Comparison of ENCODE assay signal across 2 cellular contexts in the genomic region with DNA sequence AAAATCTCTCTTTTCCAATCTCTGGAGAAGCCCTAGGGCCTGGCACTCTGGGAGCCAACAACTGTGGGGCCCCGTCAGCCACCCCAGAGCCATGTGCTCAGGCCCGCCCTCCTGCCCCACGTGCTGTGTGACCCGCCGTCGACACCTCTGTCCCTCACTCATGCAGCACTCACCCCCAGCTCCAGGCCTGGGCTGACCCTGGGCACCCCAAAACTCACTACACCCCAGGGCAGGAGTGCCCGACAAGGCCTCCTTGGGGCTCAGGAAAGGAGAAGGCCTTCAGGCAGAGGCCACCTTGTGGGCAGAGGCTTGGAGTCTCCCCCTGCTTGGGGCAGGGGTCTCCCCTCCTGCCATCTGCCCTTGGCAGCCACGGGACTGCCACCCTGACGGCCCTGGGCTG.
TF ChIP-seq lines count a peak whose summit lies in the region.

No MANE protein-coding gene starts in this region.

TF ChIP-seq in SK-N-SH, 30 proteins besides CTCF, POLR2A, EP300 and RAD21 (continued from another document):
- TF ChIP-seq, protein P1, sequence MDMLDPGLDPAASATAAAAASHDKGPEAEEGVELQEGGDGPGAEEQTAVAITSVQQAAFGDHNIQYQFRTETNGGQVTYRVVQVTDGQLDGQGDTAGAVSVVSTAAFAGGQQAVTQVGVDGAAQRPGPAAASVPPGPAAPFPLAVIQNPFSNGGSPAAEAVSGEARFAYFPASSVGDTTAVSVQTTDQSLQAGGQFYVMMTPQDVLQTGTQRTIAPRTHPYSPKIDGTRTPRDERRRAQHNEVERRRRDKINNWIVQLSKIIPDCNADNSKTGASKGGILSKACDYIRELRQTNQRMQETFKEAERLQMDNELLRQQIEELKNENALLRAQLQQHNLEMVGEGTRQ (IDR thresholded peaks at IDR 0.05; ENCODE audit: borderline replicate concordance, low read depth, low read length), result no peak
- TF ChIP-seq NRF1 (IDR thresholded peaks at IDR 0.05; ENCODE audit: low read depth, low read length) (no peak), GABPA (IDR thresholded peaks at IDR 0.05; ENCODE audit: low read depth) (no peak), TAF1 (IDR thresholded peaks at IDR 0.05; ENCODE audit: borderline replicate concordance, low read depth, low read length) (no peak), CHD2 (IDR thresholded peaks at IDR 0.05; ENCODE audit: low read length, partially characterized antibody) (no peak), ELF1 (IDR thresholded peaks at IDR 0.05) (no peak), SIN3A (IDR thresholded peaks at IDR 0.05; ENCODE audit: borderline replicate concordance, low read depth, low read length) (no peak), TCF12 (IDR thresholded peaks at IDR 0.05) (no peak), RCOR1 (IDR thresholded peaks at IDR 0.05; ENCODE audit: low read length) (no peak), POLR2AphosphoS5 (IDR thresholded peaks at IDR 0.05; ENCODE audit: low read depth, low read length) (no peak), TEAD4 (IDR thresholded peaks at IDR 0.05; ENCODE audit: borderline replicate concordance, insufficient read depth) (no peak), RFX5 (IDR thresholded peaks at IDR 0.05; ENCODE audit: low read length) (no peak)
- TF ChIP-seq, protein P2, sequence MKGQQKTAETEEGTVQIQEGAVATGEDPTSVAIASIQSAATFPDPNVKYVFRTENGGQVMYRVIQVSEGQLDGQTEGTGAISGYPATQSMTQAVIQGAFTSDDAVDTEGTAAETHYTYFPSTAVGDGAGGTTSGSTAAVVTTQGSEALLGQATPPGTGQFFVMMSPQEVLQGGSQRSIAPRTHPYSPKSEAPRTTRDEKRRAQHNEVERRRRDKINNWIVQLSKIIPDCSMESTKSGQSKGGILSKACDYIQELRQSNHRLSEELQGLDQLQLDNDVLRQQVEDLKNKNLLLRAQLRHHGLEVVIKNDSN (IDR thresholded peaks at IDR 0.05; ENCODE audit: borderline replicate concordance, low read depth), result no peak
- TF ChIP-seq, protein P3, sequence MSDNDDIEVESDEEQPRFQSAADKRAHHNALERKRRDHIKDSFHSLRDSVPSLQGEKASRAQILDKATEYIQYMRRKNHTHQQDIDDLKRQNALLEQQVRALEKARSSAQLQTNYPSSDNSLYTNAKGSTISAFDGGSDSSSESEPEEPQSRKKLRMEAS (IDR thresholded peaks at IDR 0.05; ENCODE audit: low read depth), result no peak
TF ChIP-seq in SK-N-SH: peak in this region for 0.

TF ChIP-seq in SK-N-SH treated with all-trans-retinoic acid at 6 μM for 48 hours, 23 proteins besides CTCF, POLR2A, EP300 and RAD21 (continued from another document):
- TF ChIP-seq, protein P4, sequence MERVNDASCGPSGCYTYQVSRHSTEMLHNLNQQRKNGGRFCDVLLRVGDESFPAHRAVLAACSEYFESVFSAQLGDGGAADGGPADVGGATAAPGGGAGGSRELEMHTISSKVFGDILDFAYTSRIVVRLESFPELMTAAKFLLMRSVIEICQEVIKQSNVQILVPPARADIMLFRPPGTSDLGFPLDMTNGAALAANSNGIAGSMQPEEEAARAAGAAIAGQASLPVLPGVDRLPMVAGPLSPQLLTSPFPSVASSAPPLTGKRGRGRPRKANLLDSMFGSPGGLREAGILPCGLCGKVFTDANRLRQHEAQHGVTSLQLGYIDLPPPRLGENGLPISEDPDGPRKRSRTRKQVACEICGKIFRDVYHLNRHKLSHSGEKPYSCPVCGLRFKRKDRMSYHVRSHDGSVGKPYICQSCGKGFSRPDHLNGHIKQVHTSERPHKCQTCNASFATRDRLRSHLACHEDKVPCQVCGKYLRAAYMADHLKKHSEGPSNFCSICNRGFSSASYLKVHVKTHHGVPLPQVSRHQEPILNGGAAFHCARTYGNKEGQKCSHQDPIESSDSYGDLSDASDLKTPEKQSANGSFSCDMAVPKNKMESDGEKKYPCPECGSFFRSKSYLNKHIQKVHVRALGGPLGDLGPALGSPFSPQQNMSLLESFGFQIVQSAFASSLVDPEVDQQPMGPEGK (CRISPR knock-in tag; IDR thresholded peaks at IDR 0.05; ENCODE audit: borderline replicate concordance), result no peak
- TF ChIP-seq, protein P5, sequence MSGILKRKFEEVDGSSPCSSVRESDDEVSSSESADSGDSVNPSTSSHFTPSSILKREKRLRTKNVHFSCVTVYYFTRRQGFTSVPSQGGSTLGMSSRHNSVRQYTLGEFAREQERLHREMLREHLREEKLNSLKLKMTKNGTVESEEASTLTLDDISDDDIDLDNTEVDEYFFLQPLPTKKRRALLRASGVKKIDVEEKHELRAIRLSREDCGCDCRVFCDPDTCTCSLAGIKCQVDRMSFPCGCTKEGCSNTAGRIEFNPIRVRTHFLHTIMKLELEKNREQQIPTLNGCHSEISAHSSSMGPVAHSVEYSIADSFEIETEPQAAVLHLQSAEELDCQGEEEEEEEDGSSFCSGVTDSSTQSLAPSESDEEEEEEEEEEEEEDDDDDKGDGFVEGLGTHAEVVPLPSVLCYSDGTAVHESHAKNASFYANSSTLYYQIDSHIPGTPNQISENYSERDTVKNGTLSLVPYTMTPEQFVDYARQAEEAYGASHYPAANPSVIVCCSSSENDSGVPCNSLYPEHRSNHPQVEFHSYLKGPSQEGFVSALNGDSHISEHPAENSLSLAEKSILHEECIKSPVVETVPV (CRISPR knock-in tag; IDR thresholded peaks at IDR 0.05), result no peak
- TF ChIP-seq PPARA (CRISPR knock-in tag; IDR thresholded peaks at IDR 0.05; ENCODE audit: borderline replicate concordance), result no peak
- TF ChIP-seq, protein P6, sequence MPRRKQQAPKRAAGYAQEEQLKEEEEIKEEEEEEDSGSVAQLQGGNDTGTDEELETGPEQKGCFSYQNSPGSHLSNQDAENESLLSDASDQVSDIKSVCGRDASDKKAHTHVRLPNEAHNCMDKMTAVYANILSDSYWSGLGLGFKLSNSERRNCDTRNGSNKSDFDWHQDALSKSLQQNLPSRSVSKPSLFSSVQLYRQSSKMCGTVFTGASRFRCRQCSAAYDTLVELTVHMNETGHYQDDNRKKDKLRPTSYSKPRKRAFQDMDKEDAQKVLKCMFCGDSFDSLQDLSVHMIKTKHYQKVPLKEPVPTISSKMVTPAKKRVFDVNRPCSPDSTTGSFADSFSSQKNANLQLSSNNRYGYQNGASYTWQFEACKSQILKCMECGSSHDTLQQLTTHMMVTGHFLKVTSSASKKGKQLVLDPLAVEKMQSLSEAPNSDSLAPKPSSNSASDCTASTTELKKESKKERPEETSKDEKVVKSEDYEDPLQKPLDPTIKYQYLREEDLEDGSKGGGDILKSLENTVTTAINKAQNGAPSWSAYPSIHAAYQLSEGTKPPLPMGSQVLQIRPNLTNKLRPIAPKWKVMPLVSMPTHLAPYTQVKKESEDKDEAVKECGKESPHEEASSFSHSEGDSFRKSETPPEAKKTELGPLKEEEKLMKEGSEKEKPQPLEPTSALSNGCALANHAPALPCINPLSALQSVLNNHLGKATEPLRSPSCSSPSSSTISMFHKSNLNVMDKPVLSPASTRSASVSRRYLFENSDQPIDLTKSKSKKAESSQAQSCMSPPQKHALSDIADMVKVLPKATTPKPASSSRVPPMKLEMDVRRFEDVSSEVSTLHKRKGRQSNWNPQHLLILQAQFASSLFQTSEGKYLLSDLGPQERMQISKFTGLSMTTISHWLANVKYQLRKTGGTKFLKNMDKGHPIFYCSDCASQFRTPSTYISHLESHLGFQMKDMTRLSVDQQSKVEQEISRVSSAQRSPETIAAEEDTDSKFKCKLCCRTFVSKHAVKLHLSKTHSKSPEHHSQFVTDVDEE (CRISPR knock-in tag; IDR thresholded peaks at IDR 0.05), result no peak
- TF ChIP-seq TCF4 (CRISPR knock-in tag; IDR thresholded peaks at IDR 0.05; ENCODE audit: borderline replicate concordance), result no peak
TF ChIP-seq in SK-N-SH treated with all-trans-retinoic acid at 6 μM for 48 hours: peak in this region for 0.
